In the genomic region with DNA sequence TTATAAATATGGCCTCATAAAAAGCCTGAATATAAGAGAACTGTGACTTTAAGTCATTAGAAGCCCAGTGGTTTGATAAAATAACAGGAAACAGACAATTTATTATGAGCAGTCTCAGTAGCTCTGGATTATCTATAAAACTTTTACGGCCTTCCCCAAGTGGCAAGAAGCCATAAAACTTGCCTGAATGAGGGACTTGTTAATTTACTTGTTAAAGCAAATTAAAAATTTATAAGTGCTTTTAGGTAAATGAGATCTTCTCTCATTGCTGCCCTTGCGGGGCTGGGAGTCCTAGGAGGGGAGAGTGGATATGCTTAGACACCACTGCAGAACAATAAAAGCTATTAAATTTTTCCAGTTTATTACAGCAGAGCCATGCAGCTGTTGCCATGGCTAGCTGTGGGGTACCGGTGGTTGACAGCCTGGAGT, we compare ENCODE assay signal across 21 cellular contexts.
DNase-seq lines count a peak whose midpoint lies in the region; ATAC-seq and TF ChIP-seq lines count a peak whose summit lies in the region.
"Had no signal": no experiment of that assay in that cellular context is flagged by ENCODE, and none has a peak within 500 bp of the region (broad histone marks: within the 10 kb centered on the region; RNA-seq: fewer than 3 reads in every experiment).

No MANE protein-coding gene starts in this region.

- no peak for TF ChIP-seq CTCF in mesothelial cell of epicardium (IDR thresholded peaks at IDR 0.05; ENCODE audit: unreplicated experiment)

- H3K36me3 Mint-ChIP-seq in mesothelial cell of epicardium, result no peaks in the 10 kb centered on the region
- no peaks in the 10 kb centered on the region for H3K36me3 Mint-ChIP-seq in CD4-positive, alpha-beta memory T cell
- no peaks in the 10 kb centered on the region for H3K36me3 Mint-ChIP-seq in activated T-cell treated with anti-CD3 and anti-CD28 coated beads, Interleukin-2, amount 50 U/mL, for 72 hours (ENCODE audit: insufficient read depth in 2 of 2)
- H3K36me3 Mint-ChIP-seq: neural progenitor cell had no signal

- no peaks in the 10 kb centered on the region for H3K27me3 Mint-ChIP-seq in mesothelial cell of epicardium (ENCODE audit: low read depth)
- no peaks in the 10 kb centered on the region for H3K27me3 Mint-ChIP-seq in CD4-positive, alpha-beta memory T cell
- no peaks in the 10 kb centered on the region for H3K27me3 Mint-ChIP-seq in activated T-cell treated with anti-CD3 and anti-CD28 coated beads, Interleukin-2, amount 50 U/mL, for 72 hours (ENCODE audit: low read depth)
- H3K27me3 Mint-ChIP-seq: activated B cell treated with CpG ODN at 0.5 μM for 24 hours had no signal

- POLR2A ChIA-PET in CD4-positive, alpha-beta memory T cell (lab: Charles Lee; ENCODE audit: partially characterized antibody), result no interaction called here

- H3K4me1 Mint-ChIP-seq in mesothelial cell of epicardium, result peaks cover 40% of the 10 kb centered on the region
- no peaks in the 10 kb centered on the region for H3K4me1 Mint-ChIP-seq in CD4-positive, alpha-beta memory T cell
- no peaks in the 10 kb centered on the region for H3K4me1 Mint-ChIP-seq in activated T-cell treated with anti-CD3 and anti-CD28 coated beads, Interleukin-2, amount 50 U/mL, for 72 hours (ENCODE audit: low read depth)
- H3K4me1 Mint-ChIP-seq: activated B cell treated with CpG ODN at 0.5 μM for 24 hours had no signal

- intact Hi-C loops in CD4-positive, alpha-beta memory T cell (cut with micrococcal nuclease), result no loop called here

- H3K36me3 ChIP-seq in CD4-positive, alpha-beta memory T cell (ENCODE audit: insufficient read depth, low read length), result no peaks in the 10 kb centered on the region
- H3K36me3 ChIP-seq: neural progenitor cell, stomach had no signal

- peak overlapping the region; percentile 41 for H3K27ac Mint-ChIP-seq in mesothelial cell of epicardium
- no peak overlapping the region for H3K27ac Mint-ChIP-seq in CD4-positive, alpha-beta memory T cell
- H3K27ac Mint-ChIP-seq in activated T-cell treated with anti-CD3 and anti-CD28 coated beads, Interleukin-2, amount 50 U/mL, for 72 hours, result no peak overlapping the region
- H3K27ac Mint-ChIP-seq: activated B cell treated with CpG ODN at 0.5 μM for 24 hours; activated T-helper 2 cell treated with anti-CD3 and anti-CD28 coated beads, Interferon-gamma antibody, Interleukin-2, Interleukin-4, amounts not matched to agents 10 μg/mL and 5 μg/mL and 100 μg/mL, durations not matched to agents 14 hours and 24 hours and 36 hours had no signal

- no peak overlapping the region for H3K27ac ChIP-seq in CD4-positive, alpha-beta memory T cell (ENCODE audit: low read depth, low read length)
- H3K27ac ChIP-seq: 22Rv1, BLaER1, neural progenitor cell, stomach had no signal

- H3K9me3 Mint-ChIP-seq in mesothelial cell of epicardium, result no peaks in the 10 kb centered on the region
- H3K9me3 Mint-ChIP-seq in CD4-positive, alpha-beta memory T cell, result no peaks in the 10 kb centered on the region
- no peaks in the 10 kb centered on the region for H3K9me3 Mint-ChIP-seq in activated T-cell treated with anti-CD3 and anti-CD28 coated beads, Interleukin-2, amount 50 U/mL, for 72 hours
- H3K9me3 Mint-ChIP-seq: activated B cell treated with CpG ODN at 0.5 μM for 24 hours, endodermal cell, neural progenitor cell had no signal

- ATAC-seq in HG03520 (IDR thresholded peaks at IDR 0.05; ENCODE audit: unreplicated experiment), result no peak
- ATAC-seq in activated T-cell treated with anti-CD3 and anti-CD28 coated beads, Interleukin-2, amount 50 U/mL, for 72 hours (replicated peaks in 1 of 2), result no peak

- no peak overlapping the region for H3K4me3 ChIP-seq in CD4-positive, alpha-beta memory T cell (ENCODE audit: low read length in 2 of 2)
- H3K4me3 ChIP-seq: BLaER1, neural progenitor cell, stomach had no signal

- no peaks in the 10 kb centered on the region for H3K4me1 ChIP-seq in CD4-positive, alpha-beta memory T cell (ENCODE audit: insufficient read depth, low read length)
- H3K4me1 ChIP-seq: BLaER1 had no signal

- no peaks in the 10 kb centered on the region for H3K27me3 ChIP-seq in CD4-positive, alpha-beta memory T cell (ENCODE audit: insufficient read depth, low read length)
- H3K27me3 ChIP-seq: BLaER1, neural progenitor cell, stomach had no signal

- CTCF ChIA-PET in CD4-positive, alpha-beta memory T cell (lab: Charles Lee; ENCODE audit: partially characterized antibody), result no interaction called here

- H3K9me3 ChIP-seq in CD4-positive, alpha-beta memory T cell (ENCODE audit: control insufficient read depth in 1 of 2, low read length in 2 of 2), result no peaks in the 10 kb centered on the region
- H3K9me3 ChIP-seq: BLaER1, stomach had no signal

- DNase-seq in DMS 273 (lab: John Stamatoyannopoulos, UW; ENCODE audit: unreplicated experiment) (peak; percentile 58), DMS 273 treated with DMSO at 0.1 percent for 48 hours (lab: John Stamatoyannopoulos, UW) (no peak), HT-29 (ENCODE audit: low spot score) (peak; percentile 17), NCI-H526 (lab: John Stamatoyannopoulos, UW) (peak; percentile 55 to 67), mesothelial cell of epicardium (ENCODE audit: low spot score in 2 of 2, unreplicated experiment in 2 of 2) (no peak)
- DNase-seq in CD4-positive, alpha-beta memory T cell, result no peak
- no peak for DNase-seq in activated T-cell treated with anti-CD3 and anti-CD28 coated beads, Interleukin-2, amount 50 U/mL, for 72 hours
- DNase-seq: activated B cell treated with CpG ODN at 0.5 μM for 24 hours, amniotic stem cell, DND-41, endodermal cell, GOT3, Kasumi-1, NCI-H2171, SIG-M5, stomach had no signal

- no peak overlapping the region for H3K4me3 Mint-ChIP-seq in mesothelial cell of epicardium
- H3K4me3 Mint-ChIP-seq in CD4-positive, alpha-beta memory T cell, result no peak overlapping the region
- H3K4me3 Mint-ChIP-seq in activated T-cell treated with anti-CD3 and anti-CD28 coated beads, Interleukin-2, amount 50 U/mL, for 72 hours, result no peak overlapping the region
- H3K4me3 Mint-ChIP-seq: activated B cell treated with CpG ODN at 0.5 μM for 24 hours, endodermal cell, neural progenitor cell had no signal

Comparison
In these comparisons a context has a peak if more than half of its experiments do, and no peak if none do; other contexts are left out.
1. DNase-seq: peak in DMS 273 (single experiment), HT-29 (single experiment) and NCI-H526 (2 of 2); none in DMS 273 treated with DMSO at 0.1 percent for 48 hours (single experiment), mesothelial cell of epicardium (0 of 2), CD4-positive, alpha-beta memory T cell (0 of 5) and activated T-cell treated with anti-CD3 and anti-CD28 coated beads, Interleukin-2, amount 50 U/mL, for 72 hours (0 of 2).